Comparison of ENCODE assay signal across 11 cellular contexts in the genomic region with DNA sequence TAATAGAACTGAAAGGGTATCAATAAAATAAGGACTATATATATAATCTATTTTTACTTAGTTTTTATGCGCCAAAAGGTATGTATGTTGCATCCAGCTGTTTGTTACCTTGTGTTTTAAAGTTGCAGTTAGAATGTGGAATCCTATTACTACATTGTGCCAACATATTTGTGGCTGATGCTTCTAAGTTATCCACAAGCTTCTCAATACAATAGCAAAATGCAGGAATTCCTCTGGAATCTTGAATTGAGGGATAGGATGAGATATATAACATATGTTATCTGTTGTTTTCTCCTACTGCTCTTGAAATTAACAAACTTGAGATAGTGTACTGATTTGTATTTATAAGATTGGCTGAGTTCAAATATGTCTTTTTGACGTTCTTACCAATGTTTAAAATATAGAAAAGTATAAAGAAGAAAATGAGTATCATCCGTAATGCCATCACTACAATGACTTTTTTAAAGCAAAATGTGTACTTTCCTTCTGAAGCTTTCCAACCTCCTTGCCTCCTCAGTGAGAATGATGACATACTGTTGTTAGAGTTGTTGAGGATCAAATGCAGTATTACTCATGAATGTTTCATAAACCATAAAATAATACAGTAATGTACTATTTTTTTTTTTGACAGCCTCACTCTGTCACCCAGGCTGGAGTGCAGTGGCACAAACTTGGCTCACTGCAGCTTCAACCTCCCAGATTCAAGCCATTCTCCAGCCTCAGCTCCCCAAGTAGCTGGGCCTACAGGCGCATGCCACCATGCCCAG. TPM values are rescaled to one million over a fixed set of nuclear protein-coding genes. Genes with fewer than 3 reads are reported as not detected.
DNase-seq lines count a peak whose midpoint lies in the region; ATAC-seq, FAIRE-seq and TF ChIP-seq lines count a peak whose summit lies in the region.
"Had no signal": no experiment of that assay in that cellular context is flagged by ENCODE, and none has a peak within 500 bp of the region (broad histone marks: within the 10 kb centered on the region; RNA-seq: fewer than 3 reads in every experiment).

No MANE protein-coding gene starts in this region.

- H3K4me1 ChIP-seq in BLaER1 treated with 17β-estradiol and CSF1 and Interleukin-3, amounts not matched to agents 10 nM and 100 nM, result peaks cover 36 to 94% (median 53%) of the 10 kb centered on the region in 10 experiments
- peaks cover 19 to 45% of the 10 kb centered on the region in 2 donors for H3K4me1 ChIP-seq in kidney (ENCODE audit: control insufficient read depth in 1 of 2, insufficient read depth in 1 of 2, low read depth in 1 of 2, low read length in 2 of 2)

- H3K27ac ChIP-seq in BLaER1 treated with 17β-estradiol and CSF1 and Interleukin-3, amounts not matched to agents 10 nM and 100 nM, result no peak overlapping the region
- no peak overlapping the region for H3K27ac ChIP-seq in kidney (ENCODE audit: low read depth in 2 of 2, low read length in 2 of 2)

- DNase-seq in HCEC 1CT (peak; percentile 80), astrocyte of the spinal cord (ENCODE audit: low read depth, low spot score) (peak; percentile 51), myocyte (ENCODE audit: low read depth) (peak; percentile 24), NCI-H1417 treated with DMSO at 0.1 percent for 48 hours (lab: John Stamatoyannopoulos, UW) (no peak), kidney (no peak), NCI-H526 (lab: John Stamatoyannopoulos, UW) (no peak)
- DNase-seq: heart right ventricle; NK-92 treated with Interleukin-12 subunit alpha and Interleukin-12 subunit beta, amount 100 ng/mL, for 24 hours; right cardiac atrium had no signal

- in situ Hi-C loops in astrocyte of the spinal cord (cut with HindIII; ENCODE audit: low sequenced_read_pairs), result no loop called here

- peak overlapping the region in 1 of 10 experiments; percentile 89; a peak in 1 of 20 replicates for H3K4me3 ChIP-seq in BLaER1 treated with 17β-estradiol and CSF1 and Interleukin-3, amounts not matched to agents 10 nM and 100 nM
- H3K4me3 ChIP-seq in astrocyte of the spinal cord (ENCODE audit: low read depth, low read length) (no peak overlapping the region), kidney (ENCODE audit: low read length in 2 of 2) (no peak overlapping the region)
- H3K4me3 ChIP-seq: heart right ventricle had no signal

- H3K9me3 ChIP-seq in BLaER1 treated with 17β-estradiol and CSF1 and Interleukin-3, amounts not matched to agents 10 nM and 100 nM (replicated peaks in 1 of 11), result peaks cover 0 to 27% (median 14%) of the 10 kb centered on the region in 11 experiments; a peak in 13 of 22 replicates
- H3K9me3 ChIP-seq in kidney (ENCODE audit: control insufficient read depth in 1 of 2, low read length in 2 of 2), result no peaks in the 10 kb centered on the region
- H3K9me3 ChIP-seq: heart right ventricle had no signal

- ATAC-seq in GM21737 (IDR thresholded peaks at IDR 0.05; ENCODE audit: unreplicated experiment), result no peak
- ATAC-seq: right cardiac atrium had no signal

- peaks cover 35 to 86% (median 70%) of the 10 kb centered on the region in 11 experiments; a peak in 21 of 22 replicates for H3K36me3 ChIP-seq in BLaER1 treated with 17β-estradiol and CSF1 and Interleukin-3, amounts not matched to agents 10 nM and 100 nM
- H3K36me3 ChIP-seq in kidney (ENCODE audit: control insufficient read depth in 1 of 2, insufficient read depth in 2 of 2, low read length in 2 of 2), result no peaks in the 10 kb centered on the region

- peaks cover 96 to 100% (median 100%) of the 10 kb centered on the region in 11 experiments for H4K20me1 ChIP-seq in BLaER1 treated with 17β-estradiol and CSF1 and Interleukin-3, amounts not matched to agents 10 nM and 100 nM

- FAIRE-seq in kidney (lab: Jason Lieb, UNC), result no peak

- intact Hi-C loops in kidney (cut with DNase I), result no loop called here

- H3K27me3 ChIP-seq in BLaER1 treated with 17β-estradiol and CSF1 and Interleukin-3, amounts not matched to agents 10 nM and 100 nM, result no peaks in the 10 kb centered on the region
- H3K27me3 ChIP-seq: heart right ventricle had no signal

- H3K9ac ChIP-seq in BLaER1 treated with 17β-estradiol and CSF1 and Interleukin-3, amounts not matched to agents 10 nM and 100 nM, result peak overlapping the region in 2 of 11 experiments; percentile 50 to 99; a peak in 3 of 22 replicates
- H3K9ac ChIP-seq in kidney (ENCODE audit: low read length in 2 of 2), result no peak overlapping the region

- TF ChIP-seq CTCF in astrocyte of the spinal cord (IDR thresholded peaks at IDR 0.05; ENCODE audit: low read depth, low read length), result no peak
- no peak for TF ChIP-seq CTCF in kidney (IDR thresholded peaks at IDR 0.05; ENCODE audit: borderline replicate concordance, extremely low read depth, insufficient read depth)

- peak overlapping the region in 7 of 11 experiments; percentile 8 to 94 (median 55); a peak in 10 of 22 replicates for H3K4me2 ChIP-seq in BLaER1 treated with 17β-estradiol and CSF1 and Interleukin-3, amounts not matched to agents 10 nM and 100 nM

RNA-seq across cellular contexts. Expression of a gene that starts 6.6 kb away (rescaled TPM):
- total RNA-seq in myocyte (100 and 172 TPM in 2 replicates), kidney (157 TPM)
- polyA plus RNA-seq in myocyte (2012), result 106 TPM
- 102 TPM for polyA plus RNA-seq in kidney (ENCODE audit: insufficient read depth, low read depth, low replicate concordance)

Comparison
In these comparisons a context has a peak if more than half of its experiments do, and no peak if none do; other contexts are left out.
1. DNase-seq: peak in HCEC 1CT (single experiment), astrocyte of the spinal cord (single experiment) and myocyte (single experiment); none in NCI-H1417 treated with DMSO at 0.1 percent for 48 hours (single experiment), kidney (single experiment) and NCI-H526 (0 of 2).